In the genomic region with DNA sequence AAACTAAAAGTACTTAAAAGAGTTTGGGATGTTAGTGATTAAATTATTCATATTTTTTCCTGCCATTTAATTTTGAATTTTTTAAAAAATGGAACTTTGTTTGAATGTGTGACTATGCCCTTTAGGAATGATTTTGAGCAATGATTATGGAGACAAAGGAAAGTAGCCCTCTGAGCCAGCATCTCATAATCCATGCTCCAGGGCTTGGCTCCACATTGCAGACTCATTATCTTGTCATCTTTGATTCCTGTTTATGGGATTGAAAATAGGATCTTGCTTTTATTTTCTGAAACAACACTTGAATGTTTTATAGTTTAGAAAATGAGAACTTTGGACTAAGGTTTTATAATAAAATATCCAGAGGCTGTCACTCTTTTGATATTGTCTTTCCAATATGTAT, we compare ENCODE assay signal across 27 cellular contexts. TPM values are rescaled to one million over a fixed set of nuclear protein-coding genes. Genes with fewer than 3 reads are reported as not detected.
"Had no signal": no experiment of that assay in that cellular context is flagged by ENCODE, and none has a peak within 500 bp of the region (broad histone marks: within the 10 kb centered on the region; RNA-seq: fewer than 3 reads in every experiment).

No MANE protein-coding gene starts in this region.

- H3K9me3 ChIP-seq: heart left ventricle, neutrophil, testis, transverse colon had no signal

- H3K27me3 ChIP-seq: heart left ventricle, neutrophil, testis, transverse colon had no signal

- H3K36me3 ChIP-seq: heart left ventricle, neutrophil, transverse colon had no signal

- H3K4me1 ChIP-seq: heart left ventricle, testis, transverse colon had no signal

- ATAC-seq: activated CD8-positive, alpha-beta T cell treated with anti-CD3 and anti-CD28 coated beads for 36 hours; activated naive CD8-positive, alpha-beta T cell treated with anti-CD3 and anti-CD28 coated beads, Interleukin-2, amount 50 U/mL, for 24 hours; activated T-cell treated with anti-CD3 and anti-CD28 coated beads, Interleukin-2, amount 50 U/mL, for 4 hours; activated T-helper 17 cell treated with anti-CD3 and anti-CD28 coated beads, Interleukin-2, amount 50 U/mL, for 72 hours; heart left ventricle; sciatic nerve; stimulated activated naive CD8-positive, alpha-beta T cell treated with anti-CD3 and anti-CD28 coated beads, Interleukin-15, Interleukin-2, amounts not matched to agents 100 U/mL and 50 U/mL, for 24 hours; WTC11 had no signal

- DNase-seq: activated CD4-positive, alpha-beta T cell treated with anti-CD3 and anti-CD28 coated beads for 1 hour; activated CD4-positive, alpha-beta T cell treated with anti-CD3 and anti-CD28 coated beads, Interleukin-2, amount 10 ng/mL, durations not matched to agents 7 days and 5 days; activated CD8-positive, alpha-beta T cell treated with anti-CD3 and anti-CD28 coated beads for 36 hours; activated gamma-delta T cell treated with Interleukin-2 at 50 U/mL for 16 hours; activated naive CD8-positive, alpha-beta T cell treated with anti-CD3 and anti-CD28 coated beads, Interleukin-2, amount 50 U/mL, for 24 hours; activated T-cell treated with anti-CD3 and anti-CD28 coated beads, Interleukin-2, amount 50 U/mL, for 4 hours; anterior cingulate cortex; effector memory CD4-positive, alpha-beta T cell; erythroblast; heart left ventricle; hypothalamus; immature natural killer cell; naive B cell; nephron progenitor cell; stimulated activated CD4-positive, alpha-beta T cell treated with anti-CD3 and anti-CD28 coated beads, Interleukin-12 subunit alpha, Interleukin-12 subunit beta, amount 100 ng/mL, for 4 hours; stimulated activated CD4-positive, alpha-beta T cell treated with anti-CD3 and anti-CD28 coated beads, Interleukin-4, amount 100 ng/mL, for 1 hour; stimulated activated naive CD8-positive, alpha-beta T cell treated with anti-CD3 and anti-CD28 coated beads, Interleukin-15, Interleukin-2, amounts not matched to agents 100 U/mL and 50 U/mL, for 24 hours; T-helper 2 cell; testis; transverse colon had no signal

- H3K4me3 ChIP-seq: heart left ventricle, skin epidermis, testis, transverse colon had no signal

- H3K27ac ChIP-seq: heart left ventricle, neutrophil, skin epidermis, testis, transverse colon had no signal

RNA-seq across cellular contexts. Expression of a gene that starts 14.5 kb away (rescaled TPM):
- total RNA-seq: activated T-helper 17 cell treated with anti-CD3 and anti-CD28 coated beads, Interleukin-2, amount 50 U/mL, for 72 hours; dermis microvascular lymphatic vessel endothelial cell; posterior vena cava; WTC11 had no signal
- polyA plus RNA-seq: heart left ventricle, immature natural killer cell had no signal
